8 cellular contexts compared by ENCODE assay signal in genomic region chr22:24423519-24424000, GRCh38. TPM values are rescaled to one million over a fixed set of nuclear protein-coding genes. Genes with fewer than 3 reads are reported as not detected.
A peak's percentile ranks its signal among the peaks of the same experiment; 100 is the strongest.
DNase-seq lines count a peak whose midpoint lies in the region; ATAC-seq and TF ChIP-seq lines count a peak whose summit lies in the region.

No MANE protein-coding gene starts in this region.

- no peak for ATAC-seq in CD4-positive, alpha-beta T cell (ENCODE audit: poor library complexity)
- no peak for ATAC-seq in GM19351 (IDR thresholded peaks at IDR 0.05; ENCODE audit: unreplicated experiment)
- ATAC-seq in HG02852 (IDR thresholded peaks at IDR 0.05; ENCODE audit: unreplicated experiment): no peak

- 3% methylated on average over 56 of the region's 56 CpGs for WGBS in liver

- H3K27me3 Mint-ChIP-seq in CD4-positive, alpha-beta T cell: no peaks in the 10 kb centered on the region

- peaks cover 13% of the 10 kb centered on the region for H3K36me3 Mint-ChIP-seq in CD4-positive, alpha-beta T cell (ENCODE audit: low read depth)

- H3K9me3 ChIP-seq in CD4-positive, alpha-beta T cell (ENCODE audit: control insufficient read depth, low read length): no peaks in the 10 kb centered on the region
- H3K9me3 ChIP-seq in liver (ENCODE audit: control insufficient read depth in 4 of 4, low read length in 3 of 4): no peaks in the 10 kb centered on the region

- TF ChIP-seq RAD21 in liver (IDR thresholded peaks at IDR 0.05): peak; percentile 45 to 62

- no peak overlapping the region for H3K9ac ChIP-seq in liver (ENCODE audit: low read depth in 1 of 2, low read length in 2 of 2)

- no peaks in the 10 kb centered on the region for H3K9me3 Mint-ChIP-seq in CD4-positive, alpha-beta T cell

- peak overlapping the region; percentile 72 for H3K27ac Mint-ChIP-seq in CD4-positive, alpha-beta T cell

- no peak overlapping the region for H3K27ac ChIP-seq in CD4-positive, alpha-beta T cell (ENCODE audit: low read depth, low read length)
- H3K27ac ChIP-seq in liver (ENCODE audit: low read depth in 1 of 2, low read length in 2 of 2): peak overlapping the region in 1 of 2 donors; percentile 60

- intact Hi-C loops in CD4-positive, alpha-beta T cell (cut with DNase I, micrococcal nuclease): loop anchor here (1.0 to 10.0 kb wide), 5 partner anchors 64 to 641 kb away; no protein-coding TSS in a partner anchor

- H3K36me3 ChIP-seq in liver (ENCODE audit: control insufficient read depth in 4 of 4, insufficient read depth in 3 of 4, low read depth in 1 of 4, low read length in 3 of 4): no peaks in the 10 kb centered on the region

- peak overlapping the region in 1 of 3 donors; percentile 66 for H3K4me3 ChIP-seq in liver (ENCODE audit: low read depth in 1 of 3, low read length in 3 of 3)

- CTCF ChIA-PET in CD4-positive, alpha-beta T cell (lab: Charles Lee): interaction anchor here (0.6 to 2.2 kb wide), 8 partner anchors 9 to 152 kb away, joined by 3 to 17 read pairs (median 4); partner anchors contain the start of gene SPECC1L

- peaks cover 44% of the 10 kb centered on the region for H3K4me1 Mint-ChIP-seq in CD4-positive, alpha-beta T cell (ENCODE audit: low read depth)

- DNase-seq in CD4-positive, alpha-beta T cell: peak in 9 of 10 experiments; percentile 44 to 73 (median 52)
- DNase-seq in HPDE6-E6E7 (ENCODE audit: extremely low spot score) (peak; percentile 39), cerebellum (ENCODE audit: low spot score) (peak; percentile 65)
- DNase-seq in activated CD4-positive, CD25-positive, alpha-beta regulatory T cell treated with anti-CD3 and anti-CD28 coated beads, Interleukin-2, amount 50 U/mL, for 16 hours (ENCODE audit: low read depth, low spot score): peak; percentile 16
- peak; percentile 29 for DNase-seq in stimulated activated CD8-positive, alpha-beta memory T cell treated with anti-CD3 and anti-CD28 coated beads, Interleukin-15, amount 100 ng/mL, for 1 hour (ENCODE audit: low read depth)

- peaks cover 4 to 29% (median 19%) of the 10 kb centered on the region in 4 donors for H3K4me1 ChIP-seq in liver (ENCODE audit: control insufficient read depth in 4 of 4, insufficient read depth in 4 of 4, low read length in 3 of 4)

- peak; percentile 78 for TF ChIP-seq CTCF in CD4-positive, alpha-beta T cell (IDR thresholded peaks at IDR 0.05)
- peak; percentile 83 for TF ChIP-seq CTCF in liver (IDR thresholded peaks at IDR 0.05; ENCODE audit: low read depth, low read length, missing input control)

- H3K27me3 ChIP-seq in CD4-positive, alpha-beta T cell (ENCODE audit: control insufficient read depth, insufficient read depth, low read length): no peaks in the 10 kb centered on the region
- H3K27me3 ChIP-seq in liver (ENCODE audit: control insufficient read depth in 4 of 4, insufficient read depth in 4 of 4, low read length in 3 of 4): no peaks in the 10 kb centered on the region

- POLR2A ChIA-PET in CD4-positive, alpha-beta T cell (lab: Charles Lee): interaction anchor here (0.7 to 3.3 kb wide), 4 partner anchors 12 to 75 kb away, joined by 3 to 14 read pairs (median 3); no protein-coding TSS in a partner anchor

- peak overlapping the region; percentile 74 for H3K4me3 Mint-ChIP-seq in CD4-positive, alpha-beta T cell

TF ChIP-seq in liver, 16 proteins besides CTCF, POLR2A, EP300 and RAD21:
- TF ChIP-seq ATF3 (IDR thresholded peaks at IDR 0.05): no peak
- no peak for TF ChIP-seq GABPA (IDR thresholded peaks at IDR 0.05 in 1 of 2, conservative IDR thresholded peaks at IDR 0.05 in 1 of 2)
- no peak for TF ChIP-seq HNF4A (conservative IDR thresholded peaks at IDR 0.05)
- TF ChIP-seq SP1 (IDR thresholded peaks at IDR 0.05): no peak
- no peak for TF ChIP-seq HNF4G (IDR thresholded peaks at IDR 0.05)
- no peak for TF ChIP-seq NR2F2 (IDR thresholded peaks at IDR 0.05)
- TF ChIP-seq FOXA1 (IDR thresholded peaks at IDR 0.05): no peak
- TF ChIP-seq FOXA2 (IDR thresholded peaks at IDR 0.05): no peak
- TF ChIP-seq EGR1 (IDR thresholded peaks at IDR 0.05; ENCODE audit: low read depth in 2 of 2): no peak
- no peak for TF ChIP-seq RXRA (IDR thresholded peaks at IDR 0.05)
- TF ChIP-seq MAX (IDR thresholded peaks at IDR 0.05): no peak
- no peak for TF ChIP-seq YY1 (IDR thresholded peaks at IDR 0.05)
TF ChIP-seq in liver: peak in this region for 0.

RNA-seq across cellular contexts. Expression of gene ADORA2A, which starts 3.8 kb away (rescaled TPM):
- 10 to 100 TPM; 15.5 to 16.4 TPM for total RNA-seq in CD4-positive, alpha-beta T cell
- total RNA-seq in cerebellum: 12.9 TPM
- 1 to 10 TPM; 4.4 to 5.4 TPM for total RNA-seq in liver
- polyA plus RNA-seq in liver: 1 to 10 TPM; 3.4 to 3.5 TPM
